Comparison of ENCODE assay signal across 9 cellular contexts in the genomic region with DNA sequence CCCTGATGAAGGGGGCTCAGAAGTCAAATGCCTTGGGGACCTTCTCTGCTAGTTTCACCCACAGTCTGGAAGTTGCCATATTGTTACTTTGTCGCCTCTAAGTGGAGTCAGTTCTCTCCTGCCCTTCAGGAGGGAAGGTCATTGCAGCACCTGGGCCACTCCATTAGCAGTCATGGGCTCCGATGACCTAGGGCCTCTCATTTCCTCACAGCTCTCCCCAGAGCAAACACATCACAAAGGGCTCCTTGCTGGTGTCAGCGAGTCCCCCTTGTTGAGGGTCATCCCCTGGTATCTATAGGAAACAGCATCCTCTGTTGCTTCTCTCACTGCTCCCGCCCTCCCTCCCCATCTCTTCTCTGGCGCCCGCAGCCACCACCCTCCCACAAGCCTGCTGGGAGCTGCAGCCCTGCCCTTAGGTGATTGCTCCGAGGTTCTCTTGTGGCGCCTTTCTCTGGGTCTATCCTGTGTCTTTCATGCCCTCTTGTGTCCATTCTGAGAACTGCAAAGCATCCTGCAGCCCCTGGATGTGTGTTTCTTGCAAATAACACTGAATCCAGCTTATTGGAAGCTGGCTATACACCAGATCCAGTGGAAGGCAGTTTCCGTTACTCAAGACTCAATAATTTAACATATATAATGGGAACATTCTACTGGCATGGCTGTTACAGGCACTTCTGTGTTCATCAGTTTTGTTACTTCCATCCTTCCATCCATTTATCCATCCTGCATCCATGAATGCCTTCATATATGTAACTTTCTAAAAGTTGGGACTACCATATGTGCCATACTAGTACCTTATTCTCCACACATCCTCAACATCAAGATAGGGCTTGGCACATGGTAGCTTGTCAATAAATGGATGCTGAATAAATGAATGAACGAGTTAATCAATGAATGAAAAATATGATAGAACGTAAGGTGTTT. TPM values are rescaled to one million over a fixed set of nuclear protein-coding genes. Genes with fewer than 3 reads are reported as not detected.
DNase-seq lines count a peak whose midpoint lies in the region; ATAC-seq, FAIRE-seq and TF ChIP-seq lines count a peak whose summit lies in the region.
"Had no signal": no experiment of that assay in that cellular context is flagged by ENCODE, and none has a peak within 500 bp of the region (broad histone marks: within the 10 kb centered on the region; RNA-seq: fewer than 3 reads in every experiment).

No MANE protein-coding gene starts in this region.

- H3K4me1 ChIP-seq in endothelial cell of umbilical vein (ENCODE audit: control insufficient read depth, extremely low read depth, insufficient read depth, low read length) = no peaks in the 10 kb centered on the region

- H3K9ac ChIP-seq in endothelial cell of umbilical vein (replicated peaks; ENCODE audit: extremely low read depth, insufficient read depth, low read length) = no peak overlapping the region

- peak; percentile 84 for DNase-seq in DMS53 (lab: John Stamatoyannopoulos, UW)
- peak; percentile 7 for DNase-seq in NCI-H524 treated with DMSO at 0.1 percent for 48 hours (lab: John Stamatoyannopoulos, UW)
- peak; percentile 19 for DNase-seq in activated CD4-positive, alpha-beta T cell treated with anti-CD3 and anti-CD28 coated beads, Interleukin-2, amount 50 U/mL, for 1 hour
- DNase-seq in endothelial cell of umbilical vein (ENCODE audit: low read depth, low spot score) = peak; percentile 73
- DNase-seq in middle frontal gyrus (ENCODE audit: extremely low spot score, low spot score) = peak; percentile 67
- peak; percentile 6 for DNase-seq in stimulated activated naive CD4-positive, alpha-beta T cell treated with Interleukin-2 at 50 U/mL for 16 hours (lab: John Stamatoyannopoulos, UW)

- intact Hi-C loops in endothelial cell of umbilical vein (cut with micrococcal nuclease) = no loop called here

- CTCF ChIA-PET in endothelial cell of umbilical vein (lab: Charles Lee) = interaction anchor here (1.2 to 7.4 kb wide), 6 partner anchors 10 to 800 kb away, joined by 4 to 438 read pairs (median 14); no protein-coding TSS in a partner anchor

- no peaks in the 10 kb centered on the region for H3K9me3 ChIP-seq in endothelial cell of umbilical vein (replicated peaks; ENCODE audit: control insufficient read depth, insufficient read depth, low read length)

- no TSS peak for BruUV-seq in endothelial cell of umbilical vein (replicated peaks; lab: Mats Ljungman, UMichigan)

- POLR2A ChIA-PET in endothelial cell of umbilical vein (lab: Charles Lee) = no interaction called here

- H3K9me1 ChIP-seq in endothelial cell of umbilical vein (replicated peaks; ENCODE audit: control insufficient read depth, extremely low read depth, insufficient read depth, low read length) = no peaks in the 10 kb centered on the region

- no peak overlapping the region for H3K4me3 ChIP-seq in endothelial cell of umbilical vein (replicated peaks in 1 of 3; ENCODE audit: insufficient read depth in 1 of 3, low read depth in 1 of 3, low read length in 3 of 3)

- no peak for TF ChIP-seq POLR2A in endothelial cell of umbilical vein (IDR thresholded peaks at IDR 0.05; ENCODE audit: low read depth, low read length)

- H4K20me1 ChIP-seq in endothelial cell of umbilical vein (replicated peaks; ENCODE audit: control insufficient read depth, extremely low read depth, insufficient read depth, low read length) = no peaks in the 10 kb centered on the region

- H3K36me3 ChIP-seq in endothelial cell of umbilical vein (ENCODE audit: control insufficient read depth in 2 of 2, extremely low read depth in 1 of 2, insufficient read depth in 2 of 2, low read length in 2 of 2) = no peaks in the 10 kb centered on the region

- dilution Hi-C loops in endothelial cell of umbilical vein (cut with MboI; ENCODE audit: extremely low pct_ligation_motif_present, low sequenced_read_pairs) = no loop called here

- no peaks in the 10 kb centered on the region for H3K27me3 ChIP-seq in endothelial cell of umbilical vein (ENCODE audit: control insufficient read depth in 2 of 2, insufficient read depth in 2 of 2, low read length in 2 of 2)

- no peak overlapping the region for H3K4me2 ChIP-seq in endothelial cell of umbilical vein (ENCODE audit: insufficient read depth, low read length)

- H3K79me2 ChIP-seq in endothelial cell of umbilical vein (ENCODE audit: control insufficient read depth, insufficient read depth, low read length) = no peaks in the 10 kb centered on the region

- TF ChIP-seq CTCF in endothelial cell of umbilical vein (IDR thresholded peaks at IDR 0.05; ENCODE audit: extremely low read depth in 1 of 2, insufficient read depth in 1 of 2, low read depth in 1 of 2, low read length in 2 of 2) = peak; percentile 60 to 78

- ATAC-seq in HG03159 (IDR thresholded peaks at IDR 0.05; ENCODE audit: unreplicated experiment) (peak; percentile 60), GM21528 (IDR thresholded peaks at IDR 0.05; ENCODE audit: low FRiP score, unreplicated experiment) (no peak)

- no peak overlapping the region for H3K27ac ChIP-seq in endothelial cell of umbilical vein (ENCODE audit: insufficient read depth, low read depth, low read length)

- FAIRE-seq in endothelial cell of umbilical vein (lab: Jason Lieb, UNC) = peak; percentile 86

- no peak overlapping the region for H2AFZ ChIP-seq in endothelial cell of umbilical vein (ENCODE audit: low read depth, low read length)

TF ChIP-seq in endothelial cell of umbilical vein, 7 proteins besides CTCF, POLR2A, EP300 and RAD21:
- TF ChIP-seq MYC (IDR thresholded peaks at IDR 0.05; ENCODE audit: low read depth, low read length) (no peak), GATA2 (IDR thresholded peaks at IDR 0.05; ENCODE audit: insufficient read depth, insufficient read length, low read depth, low read length) (no peak), POLR2AphosphoS5 (IDR thresholded peaks at IDR 0.05; ENCODE audit: insufficient read depth, low read depth, low read length) (no peak), FOS (IDR thresholded peaks at IDR 0.05; ENCODE audit: borderline replicate concordance, insufficient read depth, low read length) (no peak), EZH2 (IDR thresholded peaks at IDR 0.05; ENCODE audit: borderline replicate concordance, low read depth, low read length, severe bottlenecking) (no peak), JUN (IDR thresholded peaks at IDR 0.05; ENCODE audit: borderline replicate concordance, insufficient read depth, insufficient read length, low read depth) (no peak)
- TF ChIP-seq, protein P1, sequence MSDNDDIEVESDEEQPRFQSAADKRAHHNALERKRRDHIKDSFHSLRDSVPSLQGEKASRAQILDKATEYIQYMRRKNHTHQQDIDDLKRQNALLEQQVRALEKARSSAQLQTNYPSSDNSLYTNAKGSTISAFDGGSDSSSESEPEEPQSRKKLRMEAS (IDR thresholded peaks at IDR 0.05; ENCODE audit: insufficient read depth, insufficient read length) = no peak
TF ChIP-seq in endothelial cell of umbilical vein: peak in this region for 0.

RNA-seq across cellular contexts. Expression of a gene that starts 21.2 kb away (rescaled TPM):
- not detected in 2 replicates for total RNA-seq in endothelial cell of umbilical vein
- not detected in 2 replicates for polyA plus RNA-seq in endothelial cell of umbilical vein
- polyA plus RNA-seq in endothelial cell of umbilical vein (2011; cell fraction: cytosol; rRNA removed) = not detected in 2 replicates
- polyA plus RNA-seq in endothelial cell of umbilical vein (2011; cell fraction: nucleus; rRNA removed) = not detected in 2 replicates
- not detected in 2 replicates for polyA plus RNA-seq in endothelial cell of umbilical vein (2012)
- polyA minus RNA-seq in endothelial cell of umbilical vein = not detected in 2 replicates
- polyA minus RNA-seq in endothelial cell of umbilical vein (2011; cell fraction: cytosol; rRNA and poly(A)+ RNA removed) = not detected
- polyA minus RNA-seq in endothelial cell of umbilical vein (2011; cell fraction: nucleus; rRNA and poly(A)+ RNA removed) = not detected in 2 replicates
- total RNA-seq: T-helper 2 cell treated with Interferon-gamma antibody and Interleukin-4, amounts not matched to agents 100 ng/mL and 5 ng/mL, for 36 hours had no signal

RNA-seq across cellular contexts. Expression of a gene that starts 26.0 kb away (rescaled TPM):
- total RNA-seq in endothelial cell of umbilical vein = not detected in 2 replicates
- polyA plus RNA-seq in endothelial cell of umbilical vein = 0.06 TPM in 2 replicates
- polyA plus RNA-seq in endothelial cell of umbilical vein (2011; cell fraction: cytosol; rRNA removed) = 0.14 and 0.21 TPM in 2 replicates
- polyA plus RNA-seq in endothelial cell of umbilical vein (2011; cell fraction: nucleus; rRNA removed) = 0.24 TPM in 1 of 2 replicates, not detected in the other
- 0.32 and 0.52 TPM in 2 replicates for polyA plus RNA-seq in endothelial cell of umbilical vein (2012)
- not detected in 2 replicates for polyA minus RNA-seq in endothelial cell of umbilical vein
- not detected for polyA minus RNA-seq in endothelial cell of umbilical vein (2011; cell fraction: cytosol; rRNA and poly(A)+ RNA removed)
- polyA minus RNA-seq in endothelial cell of umbilical vein (2011; cell fraction: nucleus; rRNA and poly(A)+ RNA removed) = not detected in 2 replicates
- total RNA-seq: T-helper 2 cell treated with Interferon-gamma antibody and Interleukin-4, amounts not matched to agents 100 ng/mL and 5 ng/mL, for 36 hours had no signal

RNA-seq across cellular contexts. Expression of a gene that starts 30.9 kb away (rescaled TPM):
- not detected in 2 replicates for total RNA-seq in endothelial cell of umbilical vein
- not detected in 2 replicates for polyA plus RNA-seq in endothelial cell of umbilical vein
- not detected in 2 replicates for polyA plus RNA-seq in endothelial cell of umbilical vein (2011; cell fraction: cytosol; rRNA removed)
- not detected in 2 replicates for polyA plus RNA-seq in endothelial cell of umbilical vein (2011; cell fraction: nucleus; rRNA removed)
- not detected in 2 replicates for polyA plus RNA-seq in endothelial cell of umbilical vein (2012)
- not detected in 2 replicates for polyA minus RNA-seq in endothelial cell of umbilical vein
- not detected for polyA minus RNA-seq in endothelial cell of umbilical vein (2011; cell fraction: cytosol; rRNA and poly(A)+ RNA removed)
- polyA minus RNA-seq in endothelial cell of umbilical vein (2011; cell fraction: nucleus; rRNA and poly(A)+ RNA removed) = not detected in 2 replicates
- total RNA-seq: T-helper 2 cell treated with Interferon-gamma antibody and Interleukin-4, amounts not matched to agents 100 ng/mL and 5 ng/mL, for 36 hours had no signal

RNA-seq across cellular contexts. Expression of a gene that starts 56.1 kb away (rescaled TPM):
- not detected in 2 replicates for total RNA-seq in endothelial cell of umbilical vein
- not detected in 2 replicates for polyA plus RNA-seq in endothelial cell of umbilical vein
- not detected in 2 replicates for polyA plus RNA-seq in endothelial cell of umbilical vein (2011; cell fraction: cytosol; rRNA removed)
- not detected in 2 replicates for polyA plus RNA-seq in endothelial cell of umbilical vein (2011; cell fraction: nucleus; rRNA removed)
- polyA plus RNA-seq in endothelial cell of umbilical vein (2012) = not detected in 2 replicates
- not detected in 2 replicates for polyA minus RNA-seq in endothelial cell of umbilical vein
- not detected for polyA minus RNA-seq in endothelial cell of umbilical vein (2011; cell fraction: cytosol; rRNA and poly(A)+ RNA removed)
- not detected in 2 replicates for polyA minus RNA-seq in endothelial cell of umbilical vein (2011; cell fraction: nucleus; rRNA and poly(A)+ RNA removed)
- total RNA-seq: T-helper 2 cell treated with Interferon-gamma antibody and Interleukin-4, amounts not matched to agents 100 ng/mL and 5 ng/mL, for 36 hours had no signal

Comparison
In these comparisons a context has a peak if more than half of its experiments do, and no peak if none do; other contexts are left out.
1. DNase-seq: peak in every context shown above with its lines; median percentile 84 in DMS53; 73 in endothelial cell of umbilical vein; 67 in middle frontal gyrus; 19 in activated CD4-positive, alpha-beta T cell treated with anti-CD3 and anti-CD28 coated beads, Interleukin-2, amount 50 U/mL, for 1 hour; 7 in NCI-H524 treated with DMSO at 0.1 percent for 48 hours; 6 in stimulated activated naive CD4-positive, alpha-beta T cell treated with Interleukin-2 at 50 U/mL for 16 hours.